ENCODE assay signal across 12 cellular contexts in genomic region chr2:74865770-74866674, GRCh38. TPM values are rescaled to one million over a fixed set of nuclear protein-coding genes. Genes with fewer than 3 reads are reported as not detected.
DNase-seq lines count a peak whose midpoint lies in the region; ATAC-seq and TF ChIP-seq lines count a peak whose summit lies in the region.
"Had no signal": no experiment of that assay in that cellular context is flagged by ENCODE, and none has a peak within 500 bp of the region (broad histone marks: within the 10 kb centered on the region; RNA-seq: fewer than 3 reads in every experiment).

No MANE protein-coding gene starts in this region.

- H3K4me3 Mint-ChIP-seq in endothelial cell (ENCODE audit: unreplicated experiment): no peak overlapping the region
- no peak overlapping the region for H3K4me3 Mint-ChIP-seq in stimulated activated memory B cell treated with anti-CD40 and anti-IgM and Interleukin-4, amounts not matched to agents 10 μg/mL and 1 μg/mL and 100 μg/mL, for 72 hours

- peaks cover 10% of the 10 kb centered on the region for H3K36me3 Mint-ChIP-seq in endothelial cell (ENCODE audit: low read depth, unreplicated experiment)
- H3K36me3 Mint-ChIP-seq in stimulated activated memory B cell treated with anti-CD40 and anti-IgM and Interleukin-4, amounts not matched to agents 10 μg/mL and 1 μg/mL and 100 μg/mL, for 72 hours: peaks cover 33% of the 10 kb centered on the region

- H3K9me3 Mint-ChIP-seq in endothelial cell (ENCODE audit: unreplicated experiment): no peaks in the 10 kb centered on the region
- no peaks in the 10 kb centered on the region for H3K9me3 Mint-ChIP-seq in stimulated activated memory B cell treated with anti-CD40 and anti-IgM and Interleukin-4, amounts not matched to agents 10 μg/mL and 1 μg/mL and 100 μg/mL, for 72 hours

- H3K27me3 Mint-ChIP-seq in endothelial cell (ENCODE audit: unreplicated experiment): peaks cover 6% of the 10 kb centered on the region
- no peaks in the 10 kb centered on the region for H3K27me3 Mint-ChIP-seq in stimulated activated memory B cell treated with anti-CD40 and anti-IgM and Interleukin-4, amounts not matched to agents 10 μg/mL and 1 μg/mL and 100 μg/mL, for 72 hours

- no peak for TF ChIP-seq CTCF in endothelial cell (IDR thresholded peaks at IDR 0.05; ENCODE audit: unreplicated experiment)

- peak overlapping the region; percentile 64 for H3K27ac Mint-ChIP-seq in endothelial cell (ENCODE audit: unreplicated experiment)
- peak overlapping the region; percentile 39 for H3K27ac Mint-ChIP-seq in stimulated activated memory B cell treated with anti-CD40 and anti-IgM and Interleukin-4, amounts not matched to agents 10 μg/mL and 1 μg/mL and 100 μg/mL, for 72 hours

- DNase-seq in DMS53 treated with DMSO at 0.1 percent for 48 hours (lab: John Stamatoyannopoulos, UW; ENCODE audit: unreplicated experiment) (peak; percentile 48), LoVo (ENCODE audit: low spot score) (peak; percentile 41), endothelial cell (ENCODE audit: low spot score) (no peak), NCI-H774 (lab: John Stamatoyannopoulos, UW) (no peak), NOMO-1 treated with dmso at 0.1 percent for 144 hours (lab: John Stamatoyannopoulos, UW; ENCODE audit: unreplicated experiment) (no peak)
- DNase-seq: dermis blood vessel endothelial cell, DMS 273 treated with DMSO at 0.1 percent for 48 hours, foreskin fibroblast, NCI-H226 had no signal

- peaks cover 32% of the 10 kb centered on the region for H3K4me1 Mint-ChIP-seq in endothelial cell (ENCODE audit: unreplicated experiment)
- peaks cover 36% of the 10 kb centered on the region for H3K4me1 Mint-ChIP-seq in stimulated activated memory B cell treated with anti-CD40 and anti-IgM and Interleukin-4, amounts not matched to agents 10 μg/mL and 1 μg/mL and 100 μg/mL, for 72 hours

- peak; percentile 39 for ATAC-seq in stimulated activated memory B cell treated with anti-CD40 and anti-IgM and Interleukin-4, amounts not matched to agents 10 μg/mL and 1 μg/mL and 100 μg/mL, for 72 hours
- ATAC-seq in HG03139 (IDR thresholded peaks at IDR 0.05; ENCODE audit: unreplicated experiment): no peak
- ATAC-seq: GM12878 had no signal

RNA-seq across cellular contexts. Expression of gene HK2, which starts 32.1 kb away (rescaled TPM):
- 23.2 TPM for total RNA-seq in endothelial cell (ENCODE audit: unreplicated experiment)

Comparison
In these comparisons a context has a peak if more than half of its experiments do, and no peak if none do; other contexts are left out.
1. DNase-seq: peak in DMS53 treated with DMSO at 0.1 percent for 48 hours (single experiment) and LoVo (single experiment); none in endothelial cell (single experiment), NCI-H774 (single experiment) and NOMO-1 treated with dmso at 0.1 percent for 144 hours (single experiment).